In genomic region chr2:117976581-117976980, GRCh38 we compare ENCODE assay signal across 1 cellular context.
TF ChIP-seq lines count a peak whose summit lies in the region.

No MANE protein-coding gene starts in this region.

TF ChIP-seq in GM23338, 12 proteins besides CTCF, POLR2A, EP300 and RAD21 (continued from another document):
- TF ChIP-seq, protein P1, sequence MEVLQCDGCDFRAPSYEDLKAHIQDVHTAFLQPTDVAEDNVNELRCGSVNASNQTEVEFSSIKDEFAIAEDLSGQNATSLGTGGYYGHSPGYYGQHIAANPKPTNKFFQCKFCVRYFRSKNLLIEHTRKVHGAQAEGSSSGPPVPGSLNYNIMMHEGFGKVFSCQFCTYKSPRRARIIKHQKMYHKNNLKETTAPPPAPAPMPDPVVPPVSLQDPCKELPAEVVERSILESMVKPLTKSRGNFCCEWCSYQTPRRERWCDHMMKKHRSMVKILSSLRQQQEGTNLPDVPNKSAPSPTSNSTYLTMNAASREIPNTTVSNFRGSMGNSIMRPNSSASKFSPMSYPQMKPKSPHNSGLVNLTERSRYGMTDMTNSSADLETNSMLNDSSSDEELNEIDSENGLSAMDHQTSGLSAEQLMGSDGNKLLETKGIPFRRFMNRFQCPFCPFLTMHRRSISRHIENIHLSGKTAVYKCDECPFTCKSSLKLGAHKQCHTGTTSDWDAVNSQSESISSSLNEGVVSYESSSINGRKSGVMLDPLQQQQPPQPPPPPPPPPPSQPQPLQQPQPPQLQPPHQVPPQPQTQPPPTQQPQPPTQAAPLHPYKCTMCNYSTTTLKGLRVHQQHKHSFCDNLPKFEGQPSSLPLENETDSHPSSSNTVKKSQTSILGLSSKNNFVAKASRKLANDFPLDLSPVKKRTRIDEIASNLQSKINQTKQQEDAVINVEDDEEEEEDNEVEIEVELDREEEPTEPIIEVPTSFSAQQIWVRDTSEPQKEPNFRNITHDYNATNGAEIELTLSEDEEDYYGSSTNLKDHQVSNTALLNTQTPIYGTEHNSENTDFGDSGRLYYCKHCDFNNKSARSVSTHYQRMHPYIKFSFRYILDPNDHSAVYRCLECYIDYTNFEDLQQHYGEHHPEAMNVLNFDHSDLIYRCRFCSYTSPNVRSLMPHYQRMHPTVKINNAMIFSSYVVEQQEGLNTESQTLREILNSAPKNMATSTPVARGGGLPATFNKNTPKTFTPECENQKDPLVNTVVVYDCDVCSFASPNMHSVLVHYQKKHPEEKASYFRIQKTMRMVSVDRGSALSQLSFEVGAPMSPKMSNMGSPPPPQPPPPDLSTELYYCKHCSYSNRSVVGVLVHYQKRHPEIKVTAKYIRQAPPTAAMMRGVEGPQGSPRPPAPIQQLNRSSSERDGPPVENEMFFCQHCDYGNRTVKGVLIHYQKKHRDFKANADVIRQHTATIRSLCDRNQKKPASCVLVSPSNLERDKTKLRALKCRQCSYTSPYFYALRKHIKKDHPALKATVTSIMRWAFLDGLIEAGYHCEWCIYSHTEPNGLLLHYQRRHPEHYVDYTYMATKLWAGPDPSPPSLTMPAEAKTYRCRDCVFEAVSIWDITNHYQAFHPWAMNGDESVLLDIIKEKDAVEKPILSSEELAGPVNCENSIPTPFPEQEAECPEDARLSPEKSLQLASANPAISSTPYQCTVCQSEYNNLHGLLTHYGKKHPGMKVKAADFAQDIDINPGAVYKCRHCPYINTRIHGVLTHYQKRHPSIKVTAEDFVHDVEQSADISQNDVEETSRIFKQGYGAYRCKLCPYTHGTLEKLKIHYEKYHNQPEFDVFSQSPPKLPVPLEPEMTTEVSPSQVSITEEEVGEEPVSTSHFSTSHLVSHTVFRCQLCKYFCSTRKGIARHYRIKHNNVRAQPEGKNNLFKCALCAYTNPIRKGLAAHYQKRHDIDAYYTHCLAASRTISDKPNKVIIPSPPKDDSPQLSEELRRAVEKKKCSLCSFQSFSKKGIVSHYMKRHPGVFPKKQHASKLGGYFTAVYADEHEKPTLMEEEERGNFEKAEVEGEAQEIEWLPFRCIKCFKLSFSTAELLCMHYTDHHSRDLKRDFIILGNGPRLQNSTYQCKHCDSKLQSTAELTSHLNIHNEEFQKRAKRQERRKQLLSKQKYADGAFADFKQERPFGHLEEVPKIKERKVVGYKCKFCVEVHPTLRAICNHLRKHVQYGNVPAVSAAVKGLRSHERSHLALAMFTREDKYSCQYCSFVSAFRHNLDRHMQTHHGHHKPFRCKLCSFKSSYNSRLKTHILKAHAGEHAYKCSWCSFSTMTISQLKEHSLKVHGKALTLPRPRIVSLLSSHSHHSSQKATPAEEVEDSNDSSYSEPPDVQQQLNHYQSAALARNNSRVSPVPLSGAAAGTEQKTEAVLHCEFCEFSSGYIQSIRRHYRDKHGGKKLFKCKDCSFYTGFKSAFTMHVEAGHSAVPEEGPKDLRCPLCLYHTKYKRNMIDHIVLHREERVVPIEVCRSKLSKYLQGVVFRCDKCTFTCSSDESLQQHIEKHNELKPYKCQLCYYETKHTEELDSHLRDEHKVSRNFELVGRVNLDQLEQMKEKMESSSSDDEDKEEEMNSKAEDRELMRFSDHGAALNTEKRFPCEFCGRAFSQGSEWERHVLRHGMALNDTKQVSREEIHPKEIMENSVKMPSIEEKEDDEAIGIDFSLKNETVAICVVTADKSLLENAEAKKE (CRISPR knock-in tag; IDR thresholded peaks at IDR 0.05) = no peak
- TF ChIP-seq NANOG (IDR thresholded peaks at IDR 0.05; ENCODE audit: borderline replicate concordance) (no peak), ETS1 (IDR thresholded peaks at IDR 0.05) (no peak), REST (IDR thresholded peaks at IDR 0.05; ENCODE audit: unreplicated experiment) (no peak), ZNF331 (CRISPR knock-in tag; IDR thresholded peaks at IDR 0.05; ENCODE audit: low read depth) (no peak), JUNB (IDR thresholded peaks at IDR 0.05; ENCODE audit: unreplicated experiment) (no peak)
